Comparison of ENCODE assay signal across 8 cellular contexts in the genomic region with DNA sequence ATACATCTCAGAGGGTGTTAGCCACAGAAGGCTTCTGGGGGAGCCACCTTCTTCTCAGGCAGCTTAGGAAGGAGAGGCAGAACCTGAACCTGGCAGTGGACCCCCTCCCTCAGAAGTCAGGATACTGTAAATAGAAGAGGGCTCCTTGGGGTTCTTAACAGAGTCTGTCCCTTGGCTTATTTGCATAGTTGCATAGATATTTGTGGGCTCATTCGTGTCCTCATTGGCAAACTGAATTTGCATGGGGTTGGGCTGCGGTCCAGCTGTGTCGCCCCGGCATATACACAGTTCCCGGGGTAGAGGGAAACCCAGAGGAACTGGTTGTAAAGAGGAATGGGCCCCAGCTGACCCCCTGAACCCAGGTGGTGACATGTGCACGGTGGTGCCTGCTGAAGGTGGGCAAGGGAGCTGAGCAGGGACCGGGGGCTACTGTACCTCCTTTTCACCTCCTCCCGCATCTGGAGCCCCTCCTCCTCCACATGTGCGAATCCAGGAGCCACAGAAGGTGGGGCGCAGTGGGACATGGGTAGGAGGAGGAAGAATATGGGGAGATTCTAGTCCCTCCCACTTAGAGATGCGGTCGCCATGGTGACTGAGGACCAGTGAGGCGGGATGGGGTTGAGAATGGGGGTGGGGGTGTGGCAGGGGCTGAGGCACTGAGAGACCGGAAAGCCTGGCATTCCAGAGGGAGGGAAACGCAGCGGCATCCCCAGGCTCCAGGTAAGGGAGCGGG. TPM values are rescaled to one million over a fixed set of nuclear protein-coding genes. Genes with fewer than 3 reads are reported as not detected.
DNase-seq lines count a peak whose midpoint lies in the region; ATAC-seq and TF ChIP-seq lines count a peak whose summit lies in the region.

No MANE protein-coding gene starts in this region.

- peak overlapping the region; percentile 60; the same call in 1 of the 2 replicates for H2AFZ ChIP-seq in GM23338
- H2AFZ ChIP-seq in neural progenitor cell (replicated peaks): no peak overlapping the region

- H3K9me3 Mint-ChIP-seq in GM23338 (no peaks in the 10 kb centered on the region), neural progenitor cell (no peaks in the 10 kb centered on the region)

- H4K20me1 ChIP-seq in GM23338 (replicated peaks; ENCODE audit: insufficient read depth): no peaks in the 10 kb centered on the region
- H4K20me1 ChIP-seq in neural progenitor cell (ENCODE audit: low read depth): no peaks in the 10 kb centered on the region

- H3K4me1 ChIP-seq in GM23338 (ENCODE audit: insufficient read depth) (peaks cover 71% of the 10 kb centered on the region), neural progenitor cell (peaks cover 40% of the 10 kb centered on the region), foreskin keratinocyte (peaks cover 21% of the 10 kb centered on the region)

- H3K36me3 Mint-ChIP-seq in GM23338 (ENCODE audit: low read depth) (no peaks in the 10 kb centered on the region), neural progenitor cell (no peaks in the 10 kb centered on the region)

- no peak for TF ChIP-seq CTCF in GM23338 (conservative IDR thresholded peaks at IDR 0.05; ENCODE audit: low read depth in 2 of 2)
- no peak for TF ChIP-seq CTCF in neural progenitor cell (IDR thresholded peaks at IDR 0.05)
- no peak for TF ChIP-seq CTCF in foreskin keratinocyte (conservative IDR thresholded peaks at IDR 0.05)

- H3K79me2 ChIP-seq in GM23338 (replicated peaks; ENCODE audit: insufficient read depth) (no peaks in the 10 kb centered on the region), neural progenitor cell (ENCODE audit: low read depth) (no peaks in the 10 kb centered on the region)

- H3K27ac Mint-ChIP-seq in GM23338 (no peak overlapping the region), neural progenitor cell (no peak overlapping the region)

- no peaks in the 10 kb centered on the region for H3K36me3 ChIP-seq in GM23338 (ENCODE audit: insufficient read depth)
- H3K36me3 ChIP-seq in neural progenitor cell: no peaks in the 10 kb centered on the region

- no peaks in the 10 kb centered on the region for H3K9me2 ChIP-seq in GM23338 (ENCODE audit: insufficient read depth)

- H3K27me3 Mint-ChIP-seq in GM23338 (ENCODE audit: insufficient read depth, low read depth, poor library complexity) (peaks cover 25% of the 10 kb centered on the region), neural progenitor cell (ENCODE audit: insufficient read depth, low read depth) (peaks cover 11% of the 10 kb centered on the region)

- H3K4me3 Mint-ChIP-seq in GM23338 (peak overlapping the region; percentile 60), neural progenitor cell (peak overlapping the region; percentile 75)

- H3K9ac ChIP-seq in neural progenitor cell: no peak overlapping the region

- H3F3A ChIP-seq in GM23338 (replicated peaks; ENCODE audit: low read depth) (peaks cover 4% of the 10 kb centered on the region), neural progenitor cell (ENCODE audit: low read depth) (peaks cover 17% of the 10 kb centered on the region)

- H3K4me1 Mint-ChIP-seq in GM23338: peaks cover 78% of the 10 kb centered on the region
- H3K4me1 Mint-ChIP-seq in neural progenitor cell: peaks cover 57% of the 10 kb centered on the region

- H3K9me3 ChIP-seq in neural progenitor cell (ENCODE audit: low read depth): no peaks in the 10 kb centered on the region

- H3K27me3 ChIP-seq in GM23338 (ENCODE audit: insufficient read depth) (no peaks in the 10 kb centered on the region), neural progenitor cell (peaks cover 6% of the 10 kb centered on the region), foreskin keratinocyte (no peaks in the 10 kb centered on the region)

- ATAC-seq in GM18873 (IDR thresholded peaks at IDR 0.05; ENCODE audit: low FRiP score, unreplicated experiment): peak; percentile 44
- peak; percentile 86 for ATAC-seq in GM23338
- no peak for ATAC-seq in foreskin keratinocyte

- H3K27ac ChIP-seq in GM23338 (ENCODE audit: low read depth): peak overlapping the region; percentile 82
- H3K27ac ChIP-seq in neural progenitor cell: no peak overlapping the region
- H3K27ac ChIP-seq in foreskin keratinocyte: no peak overlapping the region

- H3K4me2 ChIP-seq in GM23338 (peak overlapping the region; percentile 82), neural progenitor cell (peak overlapping the region; percentile 67)

- H3K4me3 ChIP-seq in GM23338: peak overlapping the region; percentile 50
- peak overlapping the region; percentile 17 for H3K4me3 ChIP-seq in neural progenitor cell

- DNase-seq in GM23338 (ENCODE audit: low spot score) (peak; percentile 99), NCI-H2227 treated with DMSO at 0.1 percent for 48 hours (lab: John Stamatoyannopoulos, UW) (peak; percentile 43), neural progenitor cell (ENCODE audit: low spot score) (peak; percentile 87), foreskin keratinocyte (no peak), GDM1 (lab: John Stamatoyannopoulos, UW) (no peak), pons (ENCODE audit: low spot score) (no peak)
- DNase-seq in central memory CD4-positive, alpha-beta T cell: no peak

TF ChIP-seq in GM23338, 12 proteins besides CTCF, POLR2A, EP300 and RAD21:
- TF ChIP-seq POLR2AphosphoS5 (IDR thresholded peaks at IDR 0.05; ENCODE audit: low read depth) (peak; percentile 51; the same call in 1 of the 2 replicates), EZH2 (IDR thresholded peaks at IDR 0.05; ENCODE audit: low read depth, unreplicated experiment) (no peak), NANOG (IDR thresholded peaks at IDR 0.05; ENCODE audit: borderline replicate concordance) (no peak)
- TF ChIP-seq, protein P1, sequence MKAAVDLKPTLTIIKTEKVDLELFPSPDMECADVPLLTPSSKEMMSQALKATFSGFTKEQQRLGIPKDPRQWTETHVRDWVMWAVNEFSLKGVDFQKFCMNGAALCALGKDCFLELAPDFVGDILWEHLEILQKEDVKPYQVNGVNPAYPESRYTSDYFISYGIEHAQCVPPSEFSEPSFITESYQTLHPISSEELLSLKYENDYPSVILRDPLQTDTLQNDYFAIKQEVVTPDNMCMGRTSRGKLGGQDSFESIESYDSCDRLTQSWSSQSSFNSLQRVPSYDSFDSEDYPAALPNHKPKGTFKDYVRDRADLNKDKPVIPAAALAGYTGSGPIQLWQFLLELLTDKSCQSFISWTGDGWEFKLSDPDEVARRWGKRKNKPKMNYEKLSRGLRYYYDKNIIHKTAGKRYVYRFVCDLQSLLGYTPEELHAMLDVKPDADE (IDR thresholded peaks at IDR 0.05): no peak; the same call in 1 of the 2 replicates

RNA-seq across cellular contexts. Expression of a gene that starts 3.8 kb away (rescaled TPM):
- 17.0 and 20.2 TPM in 2 replicates for total RNA-seq in GM23338 (2014; rRNA removed; shearing (Covaris generic))
- polyA plus RNA-seq in GM23338 (2016; fragmentation: Nextera tagmentation; extraction: Ambion mirVana): 5.5 and 5.6 TPM in 2 replicates
- 0.69 and 1.8 TPM in 2 replicates for total RNA-seq in neural progenitor cell (ENCODE audit: low replicate concordance)
- total RNA-seq in foreskin keratinocyte: 9.7 and 9.9 TPM in 2 replicates
- polyA plus RNA-seq in foreskin keratinocyte: 9.3 TPM in 2 replicates

RNA-seq across cellular contexts. Expression of a gene that starts 35.0 kb away (rescaled TPM):
- total RNA-seq in GM23338 (2014; rRNA removed; shearing (Covaris generic)): 56.3 and 68.9 TPM in 2 replicates
- polyA plus RNA-seq in GM23338 (2016; fragmentation: Nextera tagmentation; extraction: Ambion mirVana) (35.5 and 38.9 TPM in 2 replicates), foreskin keratinocyte (810 and 877 TPM in 2 replicates)
- total RNA-seq in neural progenitor cell (ENCODE audit: low replicate concordance) (20.5 and 35.8 TPM in 2 replicates), foreskin keratinocyte (816 and 822 TPM in 2 replicates)

RNA-seq across cellular contexts. Expression of a gene that starts 44.4 kb away (rescaled TPM):
- 19.9 and 25.1 TPM in 2 replicates for total RNA-seq in GM23338 (2014; rRNA removed; shearing (Covaris generic))
- polyA plus RNA-seq in GM23338 (2016; fragmentation: Nextera tagmentation; extraction: Ambion mirVana) (7.0 and 7.6 TPM in 2 replicates), foreskin keratinocyte (12.4 and 14.2 TPM in 2 replicates)
- total RNA-seq in neural progenitor cell (ENCODE audit: low replicate concordance) (4.6 and 9.4 TPM in 2 replicates), foreskin keratinocyte (18.4 and 18.5 TPM in 2 replicates)

Comparison
In these comparisons a context has a peak if more than half of its experiments do, and no peak if none do; other contexts are left out.
1. DNase-seq: peak in GM23338 (single experiment), NCI-H2227 treated with DMSO at 0.1 percent for 48 hours (single experiment) and neural progenitor cell (single experiment); none in foreskin keratinocyte (0 of 2), GDM1 (single experiment), central memory CD4-positive, alpha-beta T cell (single experiment) and pons (single experiment).
2. RNA of a gene that starts 35.0 kb away (total RNA-seq): 816 to 822 TPM in foreskin keratinocyte; 56.3 to 68.9 TPM in GM23338 and 20.5 to 35.8 TPM in neural progenitor cell; every median in the first group is over 10 times any median in the second.